In the genomic region with DNA sequence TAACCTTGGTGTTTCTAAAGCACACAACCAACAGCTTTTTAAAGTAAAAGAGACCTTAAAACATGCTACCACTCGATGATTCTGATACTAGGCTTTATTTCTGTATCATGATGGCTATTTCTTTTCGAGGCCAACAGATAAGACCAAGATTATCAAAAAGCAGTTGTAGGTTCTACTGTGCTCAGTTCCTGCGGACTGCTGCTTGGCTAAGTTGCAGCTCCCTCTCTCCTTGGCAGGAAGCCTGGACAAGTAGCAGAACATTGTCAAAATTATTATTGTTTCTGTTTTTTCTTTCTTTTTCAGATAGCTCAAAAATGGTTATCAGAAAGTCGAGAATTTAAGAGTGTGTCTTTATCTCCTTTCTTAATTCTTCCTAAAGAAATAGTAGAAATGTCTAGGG, we compare ENCODE assay signal across 1 cellular context.
TF ChIP-seq lines count a peak whose summit lies in the region.

No MANE protein-coding gene starts in this region.

TF ChIP-seq in H1, 55 proteins besides CTCF, POLR2A, EP300 and RAD21 (continued from another document):
- TF ChIP-seq, protein P1, sequence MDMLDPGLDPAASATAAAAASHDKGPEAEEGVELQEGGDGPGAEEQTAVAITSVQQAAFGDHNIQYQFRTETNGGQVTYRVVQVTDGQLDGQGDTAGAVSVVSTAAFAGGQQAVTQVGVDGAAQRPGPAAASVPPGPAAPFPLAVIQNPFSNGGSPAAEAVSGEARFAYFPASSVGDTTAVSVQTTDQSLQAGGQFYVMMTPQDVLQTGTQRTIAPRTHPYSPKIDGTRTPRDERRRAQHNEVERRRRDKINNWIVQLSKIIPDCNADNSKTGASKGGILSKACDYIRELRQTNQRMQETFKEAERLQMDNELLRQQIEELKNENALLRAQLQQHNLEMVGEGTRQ (IDR thresholded peaks at IDR 0.05; ENCODE audit: low read length), result no peak
- no peak for TF ChIP-seq YY1 (IDR thresholded peaks at IDR 0.05; ENCODE audit: low read depth, low read length)
- TF ChIP-seq RNF2 (IDR thresholded peaks at IDR 0.05; ENCODE audit: borderline replicate concordance, low read depth, low read length, missing control alignments, poor library complexity, severe bottlenecking), result no peak
- no peak for TF ChIP-seq MAFK (IDR thresholded peaks at IDR 0.05; ENCODE audit: low read depth, low read length)
- no peak for TF ChIP-seq SRF (IDR thresholded peaks at IDR 0.05; ENCODE audit: low read depth, low read length)
- TF ChIP-seq ZNF274 (IDR thresholded peaks at IDR 0.05; ENCODE audit: borderline replicate concordance, extremely low read depth, low read length), result no peak
- no peak for TF ChIP-seq SP4 (IDR thresholded peaks at IDR 0.05; ENCODE audit: low read length)
- TF ChIP-seq SAP30 (IDR thresholded peaks at IDR 0.05; ENCODE audit: insufficient read depth, insufficient replicate concordance, low read length), result no peak
- TF ChIP-seq SUZ12 (IDR thresholded peaks at IDR 0.05; ENCODE audit: low read length), result no peak
- TF ChIP-seq BCL11A (IDR thresholded peaks at IDR 0.05; ENCODE audit: low read depth in 2 of 2, low read length in 2 of 2), result no peak
- no peak for TF ChIP-seq JUND (IDR thresholded peaks at IDR 0.05; ENCODE audit: low read length)
- no peak for TF ChIP-seq TAF1 (IDR thresholded peaks at IDR 0.05; ENCODE audit: low read depth, low read length)
- no peak for TF ChIP-seq SIRT6 (IDR thresholded peaks at IDR 0.05; ENCODE audit: low read length)
- no peak for TF ChIP-seq POU5F1 (IDR thresholded peaks at IDR 0.05; ENCODE audit: low read depth, low read length)
- no peak for TF ChIP-seq GTF2F1 (IDR thresholded peaks at IDR 0.05; ENCODE audit: borderline replicate concordance, low read depth, low read length)
